ENCODE assay signal across 1 cellular context in genomic region chr6:36075656-36076055, GRCh38.
TF ChIP-seq lines count a peak whose summit lies in the region.

No MANE protein-coding gene starts in this region.

TF ChIP-seq in HepG2, 621 proteins besides CTCF, POLR2A, EP300 and RAD21 (continued from another document and continues in another):
- TF ChIP-seq ZNF318 (CRISPR knock-in tag; IDR thresholded peaks at IDR 0.05) (no peak), ZBTB4 (CRISPR knock-in tag; IDR thresholded peaks at IDR 0.05; ENCODE audit: borderline replicate concordance) (no peak), PPARG (CRISPR knock-in tag; conservative IDR thresholded peaks at IDR 0.05) (no peak), HNRNPK (IDR thresholded peaks at IDR 0.05; ENCODE audit: low read depth, low read length, poor library complexity, severe bottlenecking) (no peak), ZNF484 (CRISPR knock-in tag; IDR thresholded peaks at IDR 0.05; ENCODE audit: borderline replicate concordance, low read depth) (no peak), HES4 (CRISPR knock-in tag; IDR thresholded peaks at IDR 0.05; ENCODE audit: borderline replicate concordance) (no peak), SNAPC2 (CRISPR knock-in tag; IDR thresholded peaks at IDR 0.05) (no peak), SYNCRIP (IDR thresholded peaks at IDR 0.05; ENCODE audit: insufficient read depth, low read depth, low read length) (no peak), CREM (IDR thresholded peaks at IDR 0.05) (peak; percentile 38; the same call in 1 of the 2 replicates), CREM (CRISPR knock-in tag; IDR thresholded peaks at IDR 0.05) (no peak), ZNF580 (CRISPR knock-in tag; IDR thresholded peaks at IDR 0.05; ENCODE audit: borderline replicate concordance, low read depth) (no peak), EED (CRISPR knock-in tag; IDR thresholded peaks at IDR 0.05) (no peak), SMYD3 (CRISPR knock-in tag; IDR thresholded peaks at IDR 0.05) (no peak), FOSL1 (CRISPR knock-in tag; IDR thresholded peaks at IDR 0.05; ENCODE audit: borderline replicate concordance) (no peak), LCORL (IDR thresholded peaks at IDR 0.05) (no peak), LCORL (CRISPR knock-in tag; IDR thresholded peaks at IDR 0.05) (peak; percentile 58; the same call in 1 of the 2 replicates), HNRNPUL1 (IDR thresholded peaks at IDR 0.05; ENCODE audit: low read depth, low read length) (no peak), PHB2 (IDR thresholded peaks at IDR 0.05; ENCODE audit: partially characterized antibody) (no peak), ATRX (CRISPR knock-in tag; IDR thresholded peaks at IDR 0.05; ENCODE audit: borderline replicate concordance) (no peak), ZNF543 (CRISPR knock-in tag; IDR thresholded peaks at IDR 0.05) (no peak), TSC22D2 (CRISPR knock-in tag; IDR thresholded peaks at IDR 0.05; ENCODE audit: borderline replicate concordance) (no peak), SMAD3 (CRISPR knock-in tag; IDR thresholded peaks at IDR 0.05) (no peak), JDP2 (CRISPR knock-in tag; IDR thresholded peaks at IDR 0.05; ENCODE audit: borderline replicate concordance) (no peak), NFYC (CRISPR knock-in tag; IDR thresholded peaks at IDR 0.05) (no peak), ZBTB7A (CRISPR knock-in tag; IDR thresholded peaks at IDR 0.05) (no peak), ATM (IDR thresholded peaks at IDR 0.05; ENCODE audit: borderline replicate concordance) (no peak), ZNF460 (CRISPR knock-in tag; IDR thresholded peaks at IDR 0.05; ENCODE audit: borderline replicate concordance) (no peak), BATF2 (CRISPR knock-in tag; IDR thresholded peaks at IDR 0.05) (no peak)
- TF ChIP-seq, protein P1, sequence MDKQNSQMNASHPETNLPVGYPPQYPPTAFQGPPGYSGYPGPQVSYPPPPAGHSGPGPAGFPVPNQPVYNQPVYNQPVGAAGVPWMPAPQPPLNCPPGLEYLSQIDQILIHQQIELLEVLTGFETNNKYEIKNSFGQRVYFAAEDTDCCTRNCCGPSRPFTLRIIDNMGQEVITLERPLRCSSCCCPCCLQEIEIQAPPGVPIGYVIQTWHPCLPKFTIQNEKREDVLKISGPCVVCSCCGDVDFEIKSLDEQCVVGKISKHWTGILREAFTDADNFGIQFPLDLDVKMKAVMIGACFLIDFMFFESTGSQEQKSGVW (CRISPR knock-in tag; IDR thresholded peaks at IDR 0.05; ENCODE audit: borderline replicate concordance): no peak
- TF ChIP-seq, protein P2, sequence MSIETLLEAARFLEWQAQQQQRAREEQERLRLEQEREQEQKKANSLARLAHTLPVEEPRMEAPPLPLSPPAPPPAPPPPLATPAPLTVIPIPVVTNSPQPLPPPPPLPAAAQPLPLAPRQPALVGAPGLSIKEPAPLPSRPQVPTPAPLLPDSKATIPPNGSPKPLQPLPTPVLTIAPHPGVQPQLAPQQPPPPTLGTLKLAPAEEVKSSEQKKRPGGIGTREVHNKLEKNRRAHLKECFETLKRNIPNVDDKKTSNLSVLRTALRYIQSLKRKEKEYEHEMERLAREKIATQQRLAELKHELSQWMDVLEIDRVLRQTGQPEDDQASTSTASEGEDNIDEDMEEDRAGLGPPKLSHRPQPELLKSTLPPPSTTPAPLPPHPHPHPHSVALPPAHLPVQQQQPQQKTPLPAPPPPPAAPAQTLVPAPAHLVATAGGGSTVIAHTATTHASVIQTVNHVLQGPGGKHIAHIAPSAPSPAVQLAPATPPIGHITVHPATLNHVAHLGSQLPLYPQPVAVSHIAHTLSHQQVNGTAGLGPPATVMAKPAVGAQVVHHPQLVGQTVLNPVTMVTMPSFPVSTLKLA (IDR thresholded peaks at IDR 0.05): no peak
- TF ChIP-seq, protein P3, sequence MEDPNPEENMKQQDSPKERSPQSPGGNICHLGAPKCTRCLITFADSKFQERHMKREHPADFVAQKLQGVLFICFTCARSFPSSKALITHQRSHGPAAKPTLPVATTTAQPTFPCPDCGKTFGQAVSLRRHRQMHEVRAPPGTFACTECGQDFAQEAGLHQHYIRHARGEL (CRISPR knock-in tag; IDR thresholded peaks at IDR 0.05): no peak
- TF ChIP-seq, protein P4, sequence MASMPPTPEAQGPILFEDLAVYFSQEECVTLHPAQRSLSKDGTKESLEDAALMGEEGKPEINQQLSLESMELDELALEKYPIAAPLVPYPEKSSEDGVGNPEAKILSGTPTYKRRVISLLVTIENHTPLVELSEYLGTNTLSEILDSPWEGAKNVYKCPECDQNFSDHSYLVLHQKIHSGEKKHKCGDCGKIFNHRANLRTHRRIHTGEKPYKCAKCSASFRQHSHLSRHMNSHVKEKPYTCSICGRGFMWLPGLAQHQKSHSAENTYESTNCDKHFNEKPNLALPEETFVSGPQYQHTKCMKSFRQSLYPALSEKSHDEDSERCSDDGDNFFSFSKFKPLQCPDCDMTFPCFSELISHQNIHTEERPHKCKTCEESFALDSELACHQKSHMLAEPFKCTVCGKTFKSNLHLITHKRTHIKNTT (CRISPR knock-in tag; IDR thresholded peaks at IDR 0.05): no peak
- TF ChIP-seq, protein P5, sequence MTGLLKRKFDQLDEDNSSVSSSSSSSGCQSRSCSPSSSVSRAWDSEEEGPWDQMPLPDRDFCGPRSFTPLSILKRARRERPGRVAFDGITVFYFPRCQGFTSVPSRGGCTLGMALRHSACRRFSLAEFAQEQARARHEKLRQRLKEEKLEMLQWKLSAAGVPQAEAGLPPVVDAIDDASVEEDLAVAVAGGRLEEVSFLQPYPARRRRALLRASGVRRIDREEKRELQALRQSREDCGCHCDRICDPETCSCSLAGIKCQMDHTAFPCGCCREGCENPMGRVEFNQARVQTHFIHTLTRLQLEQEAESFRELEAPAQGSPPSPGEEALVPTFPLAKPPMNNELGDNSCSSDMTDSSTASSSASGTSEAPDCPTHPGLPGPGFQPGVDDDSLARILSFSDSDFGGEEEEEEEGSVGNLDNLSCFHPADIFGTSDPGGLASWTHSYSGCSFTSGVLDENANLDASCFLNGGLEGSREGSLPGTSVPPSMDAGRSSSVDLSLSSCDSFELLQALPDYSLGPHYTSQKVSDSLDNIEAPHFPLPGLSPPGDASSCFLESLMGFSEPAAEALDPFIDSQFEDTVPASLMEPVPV (CRISPR knock-in tag; IDR thresholded peaks at IDR 0.05): no peak
- TF ChIP-seq, protein P6, sequence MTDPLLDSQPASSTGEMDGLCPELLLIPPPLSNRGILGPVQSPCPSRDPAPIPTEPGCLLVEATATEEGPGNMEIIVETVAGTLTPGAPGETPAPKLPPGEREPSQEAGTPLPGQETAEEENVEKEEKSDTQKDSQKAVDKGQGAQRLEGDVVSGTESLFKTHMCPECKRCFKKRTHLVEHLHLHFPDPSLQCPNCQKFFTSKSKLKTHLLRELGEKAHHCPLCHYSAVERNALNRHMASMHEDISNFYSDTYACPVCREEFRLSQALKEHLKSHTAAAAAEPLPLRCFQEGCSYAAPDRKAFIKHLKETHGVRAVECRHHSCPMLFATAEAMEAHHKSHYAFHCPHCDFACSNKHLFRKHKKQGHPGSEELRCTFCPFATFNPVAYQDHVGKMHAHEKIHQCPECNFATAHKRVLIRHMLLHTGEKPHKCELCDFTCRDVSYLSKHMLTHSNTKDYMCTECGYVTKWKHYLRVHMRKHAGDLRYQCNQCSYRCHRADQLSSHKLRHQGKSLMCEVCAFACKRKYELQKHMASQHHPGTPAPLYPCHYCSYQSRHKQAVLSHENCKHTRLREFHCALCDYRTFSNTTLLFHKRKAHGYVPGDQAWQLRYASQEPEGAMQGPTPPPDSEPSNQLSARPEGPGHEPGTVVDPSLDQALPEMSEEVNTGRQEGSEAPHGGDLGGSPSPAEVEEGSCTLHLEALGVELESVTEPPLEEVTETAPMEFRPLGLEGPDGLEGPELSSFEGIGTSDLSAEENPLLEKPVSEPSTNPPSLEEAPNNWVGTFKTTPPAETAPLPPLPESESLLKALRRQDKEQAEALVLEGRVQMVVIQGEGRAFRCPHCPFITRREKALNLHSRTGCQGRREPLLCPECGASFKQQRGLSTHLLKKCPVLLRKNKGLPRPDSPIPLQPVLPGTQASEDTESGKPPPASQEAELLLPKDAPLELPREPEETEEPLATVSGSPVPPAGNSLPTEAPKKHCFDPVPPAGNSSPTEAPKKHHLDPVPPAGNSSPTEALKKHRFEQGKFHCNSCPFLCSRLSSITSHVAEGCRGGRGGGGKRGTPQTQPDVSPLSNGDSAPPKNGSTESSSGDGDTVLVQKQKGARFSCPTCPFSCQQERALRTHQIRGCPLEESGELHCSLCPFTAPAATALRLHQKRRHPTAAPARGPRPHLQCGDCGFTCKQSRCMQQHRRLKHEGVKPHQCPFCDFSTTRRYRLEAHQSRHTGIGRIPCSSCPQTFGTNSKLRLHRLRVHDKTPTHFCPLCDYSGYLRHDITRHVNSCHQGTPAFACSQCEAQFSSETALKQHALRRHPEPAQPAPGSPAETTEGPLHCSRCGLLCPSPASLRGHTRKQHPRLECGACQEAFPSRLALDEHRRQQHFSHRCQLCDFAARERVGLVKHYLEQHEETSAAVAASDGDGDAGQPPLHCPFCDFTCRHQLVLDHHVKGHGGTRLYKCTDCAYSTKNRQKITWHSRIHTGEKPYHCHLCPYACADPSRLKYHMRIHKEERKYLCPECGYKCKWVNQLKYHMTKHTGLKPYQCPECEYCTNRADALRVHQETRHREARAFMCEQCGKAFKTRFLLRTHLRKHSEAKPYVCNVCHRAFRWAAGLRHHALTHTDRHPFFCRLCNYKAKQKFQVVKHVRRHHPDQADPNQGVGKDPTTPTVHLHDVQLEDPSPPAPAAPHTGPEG (CRISPR knock-in tag; IDR thresholded peaks at IDR 0.05): no peak
